1 cellular context compared by ENCODE assay signal in the genomic region with DNA sequence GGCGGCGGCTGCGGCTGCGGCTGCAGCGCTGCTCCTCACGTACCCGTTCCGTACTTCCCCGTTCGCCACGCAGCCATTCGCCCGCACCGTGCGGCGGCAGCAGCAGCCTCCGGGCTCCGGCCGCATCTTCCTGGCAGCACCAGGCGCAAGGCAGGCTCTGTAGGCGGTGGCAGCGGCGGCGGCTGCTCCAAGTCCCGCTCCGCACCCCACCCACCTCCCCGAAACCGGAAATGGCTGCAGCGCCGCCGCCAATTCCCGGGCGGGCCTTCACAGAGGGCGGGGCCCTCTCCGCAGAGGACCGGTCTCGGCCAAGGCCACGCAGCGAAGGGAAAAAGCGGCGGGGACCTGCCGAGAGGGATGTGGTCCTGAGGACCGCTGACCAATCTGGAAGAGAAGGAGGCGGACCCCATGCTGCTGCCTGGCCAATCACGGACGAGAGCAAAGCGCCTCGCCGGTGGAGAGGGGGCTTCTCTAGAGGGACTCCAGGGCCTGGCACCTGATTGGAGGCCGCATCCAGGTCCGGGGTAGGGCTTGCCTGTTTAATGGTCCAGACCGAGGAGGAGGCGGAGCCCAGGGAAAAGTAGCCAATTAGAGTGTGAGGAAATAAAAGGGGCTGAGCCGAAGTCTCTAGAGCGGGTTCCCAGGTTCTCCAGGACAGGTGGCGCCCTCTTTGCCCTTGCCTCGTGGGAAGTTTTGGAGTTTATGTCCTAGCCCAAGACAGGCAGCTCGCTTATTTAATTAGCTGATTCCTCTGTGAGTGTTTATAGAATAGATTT.
A peak's percentile ranks its signal among the peaks of the same experiment; 100 is the strongest.
TF ChIP-seq lines count a peak whose summit lies in the region.

A gene with protein sequence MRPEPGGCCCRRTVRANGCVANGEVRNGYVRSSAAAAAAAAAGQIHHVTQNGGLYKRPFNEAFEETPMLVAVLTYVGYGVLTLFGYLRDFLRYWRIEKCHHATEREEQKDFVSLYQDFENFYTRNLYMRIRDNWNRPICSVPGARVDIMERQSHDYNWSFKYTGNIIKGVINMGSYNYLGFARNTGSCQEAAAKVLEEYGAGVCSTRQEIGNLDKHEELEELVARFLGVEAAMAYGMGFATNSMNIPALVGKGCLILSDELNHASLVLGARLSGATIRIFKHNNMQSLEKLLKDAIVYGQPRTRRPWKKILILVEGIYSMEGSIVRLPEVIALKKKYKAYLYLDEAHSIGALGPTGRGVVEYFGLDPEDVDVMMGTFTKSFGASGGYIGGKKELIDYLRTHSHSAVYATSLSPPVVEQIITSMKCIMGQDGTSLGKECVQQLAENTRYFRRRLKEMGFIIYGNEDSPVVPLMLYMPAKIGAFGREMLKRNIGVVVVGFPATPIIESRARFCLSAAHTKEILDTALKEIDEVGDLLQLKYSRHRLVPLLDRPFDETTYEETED (minus strand): TSS at position 184 of the 776 bp plus-strand sequence. CDS start 58 bp downstream, at position 126.

TF ChIP-seq in GM23338, 12 proteins besides CTCF, POLR2A, EP300 and RAD21:
- TF ChIP-seq EZH2phosphoT487 (IDR thresholded peaks at IDR 0.05; ENCODE audit: unreplicated experiment) (no peak), ETS1 (IDR thresholded peaks at IDR 0.05) (peak; percentile 65; the same call in 1 of the 2 replicates), POLR2AphosphoS5 (IDR thresholded peaks at IDR 0.05; ENCODE audit: low read depth) (peak; percentile 86), JUNB (IDR thresholded peaks at IDR 0.05; ENCODE audit: unreplicated experiment) (no peak), ZNF331 (CRISPR knock-in tag; IDR thresholded peaks at IDR 0.05; ENCODE audit: low read depth) (no peak), CREB1 (CRISPR knock-in tag; IDR thresholded peaks at IDR 0.05; ENCODE audit: low read depth) (no peak)
